10 cellular contexts compared by ENCODE assay signal in the genomic region with DNA sequence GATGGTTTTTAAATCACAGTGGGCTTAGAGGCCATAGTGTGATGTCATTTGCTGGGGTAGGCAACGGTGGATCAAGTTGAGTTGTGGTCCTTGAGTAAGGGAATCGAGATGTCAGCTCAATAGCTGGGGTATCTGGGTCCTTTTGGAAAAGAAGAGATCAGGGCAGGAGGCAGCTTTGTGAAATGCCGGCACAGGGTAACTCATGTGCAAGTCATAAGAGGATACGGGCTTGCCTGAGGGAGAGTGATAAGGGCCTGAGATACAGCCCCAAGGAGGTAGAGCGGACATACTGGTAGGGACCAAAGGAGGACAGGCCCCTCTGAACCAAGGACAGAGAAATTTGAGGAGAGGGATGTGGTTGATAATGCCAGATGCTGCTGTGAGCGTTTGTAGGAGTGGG. TPM values are rescaled to one million over a fixed set of nuclear protein-coding genes. Genes with fewer than 3 reads are reported as not detected.
DNase-seq lines count a peak whose midpoint lies in the region; ATAC-seq and TF ChIP-seq lines count a peak whose summit lies in the region.
"Had no signal": no experiment of that assay in that cellular context is flagged by ENCODE, and none has a peak within 500 bp of the region (broad histone marks: within the 10 kb centered on the region; RNA-seq: fewer than 3 reads in every experiment).

No MANE protein-coding gene starts in this region.

- no peaks in the 10 kb centered on the region for H3K9me3 Mint-ChIP-seq in stimulated activated naive CD8-positive, alpha-beta T cell treated with anti-CD3 and anti-CD28 coated beads, Interleukin-15, Interleukin-2, amounts not matched to agents 100 ng/mL and 50 ng/mL, for 24 hours
- H3K9me3 Mint-ChIP-seq in activated naive CD8-positive, alpha-beta T cell treated with anti-CD3 and anti-CD28 coated beads, Interleukin-2, amount 50 U/mL, for 24 hours = no peaks in the 10 kb centered on the region

- no peak overlapping the region for H2BK120ac ChIP-seq in neuronal stem cell (ENCODE audit: low read depth, low read length)

- H3K4me1 ChIP-seq in mucosa of descending colon (ENCODE audit: low read depth) (peaks cover 17% of the 10 kb centered on the region), neuronal stem cell (ENCODE audit: control insufficient read depth in 2 of 2, insufficient read depth in 1 of 2, low read depth in 1 of 2, low read length in 2 of 2) (peaks cover 12 to 22% of the 10 kb centered on the region in 2 donors)

- no peak overlapping the region for H2AFZ ChIP-seq in neuronal stem cell (ENCODE audit: low read length)

- no peak overlapping the region for H4K8ac ChIP-seq in neuronal stem cell (ENCODE audit: low read depth, low read length)

- no peaks in the 10 kb centered on the region for H3K9me3 ChIP-seq in mucosa of descending colon
- H3K9me3 ChIP-seq in neuronal stem cell (replicated peaks in 1 of 2; ENCODE audit: control insufficient read depth in 2 of 2, insufficient read depth in 1 of 2, low read depth in 1 of 2, low read length in 2 of 2) = no peaks in the 10 kb centered on the region

- no peak overlapping the region for H2BK15ac ChIP-seq in neuronal stem cell (ENCODE audit: low read length)

- no peak overlapping the region for H3K27ac ChIP-seq in neuronal stem cell (replicated peaks; ENCODE audit: low read length)

- H3K14ac ChIP-seq in neuronal stem cell (ENCODE audit: low read length) = no peak overlapping the region

- no peak overlapping the region for H3K18ac ChIP-seq in neuronal stem cell (ENCODE audit: low read length)

- H3K4me3 Mint-ChIP-seq in stimulated activated naive CD8-positive, alpha-beta T cell treated with anti-CD3 and anti-CD28 coated beads, Interleukin-15, Interleukin-2, amounts not matched to agents 100 ng/mL and 50 ng/mL, for 24 hours = peak overlapping the region; percentile 17
- H3K4me3 Mint-ChIP-seq in activated naive CD8-positive, alpha-beta T cell treated with anti-CD3 and anti-CD28 coated beads, Interleukin-2, amount 50 U/mL, for 24 hours = peak overlapping the region; percentile 9

- H3K36me3 ChIP-seq in mucosa of descending colon (ENCODE audit: low read depth) = peaks cover 35% of the 10 kb centered on the region
- H3K36me3 ChIP-seq in neuronal stem cell (replicated peaks in 1 of 2; ENCODE audit: control insufficient read depth in 2 of 2, insufficient read depth in 2 of 2, low read length in 2 of 2) = peaks cover 49 to 75% of the 10 kb centered on the region in 2 donors

- no peak overlapping the region for H3K9ac ChIP-seq in neuronal stem cell (ENCODE audit: low read depth, low read length, poor library complexity)

- intact Hi-C loops in mucosa of descending colon (cut with DNase I, micrococcal nuclease) = no loop called here

- H3K23ac ChIP-seq in neuronal stem cell (ENCODE audit: low read depth, low read length, poor library complexity) = no peak overlapping the region

- H4K91ac ChIP-seq in neuronal stem cell (ENCODE audit: low read depth, low read length, poor library complexity) = no peak overlapping the region

- no peaks in the 10 kb centered on the region for H3K27me3 Mint-ChIP-seq in stimulated activated naive CD8-positive, alpha-beta T cell treated with anti-CD3 and anti-CD28 coated beads, Interleukin-15, Interleukin-2, amounts not matched to agents 100 ng/mL and 50 ng/mL, for 24 hours
- no peaks in the 10 kb centered on the region for H3K27me3 Mint-ChIP-seq in activated naive CD8-positive, alpha-beta T cell treated with anti-CD3 and anti-CD28 coated beads, Interleukin-2, amount 50 U/mL, for 24 hours

- H3K27me3 ChIP-seq in neuronal stem cell (ENCODE audit: control insufficient read depth in 3 of 3, insufficient read depth in 3 of 3, low read depth in 1 of 3, low read length in 3 of 3) = no peaks in the 10 kb centered on the region

- DNase-seq in stimulated activated naive CD8-positive, alpha-beta T cell treated with anti-CD3 and anti-CD28 coated beads, Interleukin-15, Interleukin-2, amounts not matched to agents 100 U/mL and 50 U/mL, for 24 hours = no peak
- DNase-seq in activated naive CD8-positive, alpha-beta T cell treated with anti-CD3 and anti-CD28 coated beads, Interleukin-2, amount 50 U/mL, for 24 hours = no peak
- DNase-seq in mucosa of descending colon (peak in 2 of 3 donors; percentile 0 to 10), occipital lobe (lab: John Stamatoyannopoulos, UW) (no peak), neuronal stem cell (ENCODE audit: low spot score) (no peak)
- DNase-seq: activated CD4-positive, alpha-beta T cell treated with anti-CD3 and anti-CD28 coated beads for 1 hour; caudate nucleus had no signal

- H3K4me1 Mint-ChIP-seq in stimulated activated naive CD8-positive, alpha-beta T cell treated with anti-CD3 and anti-CD28 coated beads, Interleukin-15, Interleukin-2, amounts not matched to agents 100 ng/mL and 50 ng/mL, for 24 hours (ENCODE audit: low read depth) = peaks cover 79% of the 10 kb centered on the region
- peaks cover 73% of the 10 kb centered on the region for H3K4me1 Mint-ChIP-seq in activated naive CD8-positive, alpha-beta T cell treated with anti-CD3 and anti-CD28 coated beads, Interleukin-2, amount 50 U/mL, for 24 hours

- no peak overlapping the region for H2BK12ac ChIP-seq in neuronal stem cell (ENCODE audit: low read length)

- H3K4ac ChIP-seq in neuronal stem cell (ENCODE audit: low read length) = no peak overlapping the region

- TF ChIP-seq CTCF in mucosa of descending colon (IDR thresholded peaks at IDR 0.05) = no peak

- H3K36me3 Mint-ChIP-seq in stimulated activated naive CD8-positive, alpha-beta T cell treated with anti-CD3 and anti-CD28 coated beads, Interleukin-15, Interleukin-2, amounts not matched to agents 100 ng/mL and 50 ng/mL, for 24 hours (ENCODE audit: low read depth) = peaks cover 69% of the 10 kb centered on the region
- H3K36me3 Mint-ChIP-seq in activated naive CD8-positive, alpha-beta T cell treated with anti-CD3 and anti-CD28 coated beads, Interleukin-2, amount 50 U/mL, for 24 hours (ENCODE audit: low read depth) = peaks cover 68% of the 10 kb centered on the region

- H2BK5ac ChIP-seq in neuronal stem cell (ENCODE audit: low read length) = no peak overlapping the region

- WGBS in neuronal stem cell (ENCODE audit: extremely low coverage in 2 of 2, insufficient read length in 2 of 2, insufficient replicate concordance in 1 of 2), 2 donors = no CpG with 5 or more reads among the region's 6 CpGs

- ATAC-seq in stimulated activated naive CD8-positive, alpha-beta T cell treated with anti-CD3 and anti-CD28 coated beads, Interleukin-15, Interleukin-2, amounts not matched to agents 100 U/mL and 50 U/mL, for 24 hours = no peak
- ATAC-seq in activated naive CD8-positive, alpha-beta T cell treated with anti-CD3 and anti-CD28 coated beads, Interleukin-2, amount 50 U/mL, for 24 hours = no peak
- no peak for ATAC-seq in mucosa of descending colon
- ATAC-seq in GM21381 (IDR thresholded peaks at IDR 0.05; ENCODE audit: unreplicated experiment) = no peak
- ATAC-seq in GM18502 (IDR thresholded peaks at IDR 0.05; ENCODE audit: poor library complexity, unreplicated experiment) = no peak

- no peak overlapping the region for H2AK5ac ChIP-seq in neuronal stem cell (ENCODE audit: low read depth, low read length)

- H3K27ac Mint-ChIP-seq in stimulated activated naive CD8-positive, alpha-beta T cell treated with anti-CD3 and anti-CD28 coated beads, Interleukin-15, Interleukin-2, amounts not matched to agents 100 ng/mL and 50 ng/mL, for 24 hours = peak overlapping the region; percentile 84
- H3K27ac Mint-ChIP-seq in activated naive CD8-positive, alpha-beta T cell treated with anti-CD3 and anti-CD28 coated beads, Interleukin-2, amount 50 U/mL, for 24 hours = peak overlapping the region; percentile 96

- no peak overlapping the region for H3K4me2 ChIP-seq in neuronal stem cell (ENCODE audit: insufficient read depth, low read length, poor library complexity, severe bottlenecking)

- H3K4me3 ChIP-seq in mucosa of descending colon (no peak overlapping the region), neuronal stem cell (ENCODE audit: low read length in 2 of 2) (no peak overlapping the region)

- H3K79me1 ChIP-seq in neuronal stem cell (ENCODE audit: low read depth, low read length) = peaks cover 3% of the 10 kb centered on the region

RNA-seq across cellular contexts. Expression of a gene that starts 4.2 kb away (rescaled TPM):
- total RNA-seq in mucosa of descending colon = 10 to 100 TPM; 14.1 to 29.8 (median 16.4) TPM
- 61.6 TPM for total RNA-seq in occipital lobe
- 16.7 TPM for polyA plus RNA-seq in neuronal stem cell (2013, experiment 1 of 2)
- polyA plus RNA-seq in neuronal stem cell (2013, experiment 2 of 2) = 15.7 TPM

RNA-seq across cellular contexts. Expression of a gene that starts 18.8 kb away (rescaled TPM):
- total RNA-seq in mucosa of descending colon (100 to 1,000 TPM; 256 to 305 (median 267) TPM), occipital lobe (77.8 TPM)
- 102 TPM for polyA plus RNA-seq in neuronal stem cell (2013, experiment 1 of 2)
- polyA plus RNA-seq in neuronal stem cell (2013, experiment 2 of 2) = 99.2 TPM

RNA-seq across cellular contexts. Expression of a gene that starts 28.2 kb away (rescaled TPM):
- total RNA-seq in mucosa of descending colon (100 to 1,000 TPM in 1 of 3 donors, 10 to 100 TPM in 2; 31.1 to 105 (median 72.0) TPM), occipital lobe (8.4 TPM)
- polyA plus RNA-seq in neuronal stem cell (2013, experiment 1 of 2) = 18.1 TPM
- polyA plus RNA-seq in neuronal stem cell (2013, experiment 2 of 2) = 18.8 TPM

RNA-seq across cellular contexts. Expression of a gene that starts 28.3 kb away (rescaled TPM):
- 100 to 1,000 TPM in 1 of 3 donors, 10 to 100 TPM in 2; 87.8 to 126 (median 90.1) TPM for total RNA-seq in mucosa of descending colon
- total RNA-seq in occipital lobe = 27.6 TPM
- polyA plus RNA-seq in neuronal stem cell (2013, experiment 1 of 2) = 80.4 TPM
- polyA plus RNA-seq in neuronal stem cell (2013, experiment 2 of 2) = 80.9 TPM

RNA-seq across cellular contexts. Expression of a gene that starts 34.1 kb away (rescaled TPM):
- total RNA-seq in mucosa of descending colon (100 to 1,000 TPM; 160 to 223 (median 176) TPM), occipital lobe (244 TPM)
- 114 TPM for polyA plus RNA-seq in neuronal stem cell (2013, experiment 1 of 2)
- 116 TPM for polyA plus RNA-seq in neuronal stem cell (2013, experiment 2 of 2)

Comparison
In these comparisons a context has a peak if more than half of its experiments do, and no peak if none do; other contexts are left out.
1. DNase-seq: peak in mucosa of descending colon (2 of 3); none in stimulated activated naive CD8-positive, alpha-beta T cell treated with anti-CD3 and anti-CD28 coated beads, Interleukin-15, Interleukin-2, amounts not matched to agents 100 U/mL and 50 U/mL, for 24 hours (single experiment), activated naive CD8-positive, alpha-beta T cell treated with anti-CD3 and anti-CD28 coated beads, Interleukin-2, amount 50 U/mL, for 24 hours (single experiment), occipital lobe (single experiment) and neuronal stem cell (single experiment).